In genomic region chr17:39872700-39873099, GRCh38 we compare ENCODE assay signal across 12 cellular contexts. TPM values are rescaled to one million over a fixed set of nuclear protein-coding genes. Genes with fewer than 3 reads are reported as not detected.
DNase-seq lines count a peak whose midpoint lies in the region; ATAC-seq, FAIRE-seq and TF ChIP-seq lines count a peak whose summit lies in the region.
"Had no signal": no experiment of that assay in that cellular context is flagged by ENCODE, and none has a peak within 500 bp of the region (broad histone marks: within the 10 kb centered on the region; RNA-seq: fewer than 3 reads in every experiment).

No MANE protein-coding gene starts in this region.

- H3K9me3 Mint-ChIP-seq in activated naive CD4-positive, alpha-beta T cell treated with anti-CD3 and anti-CD28 coated beads for 36 hours: peaks cover 2% of the 10 kb centered on the region
- H3K9me3 Mint-ChIP-seq: immature natural killer cell had no signal

- H3K4me3 ChIP-seq in AG04450 (ENCODE audit: low read depth, low read length): no peak overlapping the region

- ATAC-seq in HG03442 (IDR thresholded peaks at IDR 0.05; ENCODE audit: unreplicated experiment): no peak
- ATAC-seq in HG03097 (IDR thresholded peaks at IDR 0.05; ENCODE audit: low FRiP score, unreplicated experiment): no peak
- ATAC-seq: activated CD8-positive, alpha-beta T cell treated with anti-CD3 and anti-CD28 coated beads, Interleukin-2, amount 10 ng/mL, durations not matched to agents 7 days and 5 days; sciatic nerve had no signal

- peaks cover 9% of the 10 kb centered on the region for H3K9me3 ChIP-seq in AG04450 (ENCODE audit: control insufficient read depth, insufficient read depth, low read length)

- TF ChIP-seq POLR2A in GM12892 (IDR thresholded peaks at IDR 0.05; ENCODE audit: low read depth, low read length): no peak

- CTCF ChIA-PET in AG04450 (lab: Charles Lee): interaction anchor here (0.5 to 4.9 kb wide), 11 partner anchors 10 to 155 kb away, joined by 3 to 64 read pairs (median 4); partner anchors contain the start of gene PSMD3
- CTCF ChIA-PET in activated naive CD4-positive, alpha-beta T cell treated with anti-CD3 and anti-CD28 coated beads for 36 hours (lab: Charles Lee): interaction anchor here (0.7 to 3.4 kb wide), 14 partner anchors 11 to 250 kb away, joined by 3 to 18 read pairs (median 4); partner anchors contain the start of gene PSMD3

- H3K27ac ChIP-seq in AG04450 (ENCODE audit: low read depth, low read length): no peak overlapping the region
- H3K27ac ChIP-seq: HL-60 had no signal

- intact Hi-C loops in activated naive CD4-positive, alpha-beta T cell treated with anti-CD3 and anti-CD28 coated beads for 36 hours (cut with micrococcal nuclease): loop anchor here (1.0 kb wide), 3 partner anchors 87 to 155 kb away; partner anchors contain the start of gene PSMD3

- H3K27me3 Mint-ChIP-seq in activated naive CD4-positive, alpha-beta T cell treated with anti-CD3 and anti-CD28 coated beads for 36 hours (ENCODE audit: low read depth): no peaks in the 10 kb centered on the region

- H3K36me3 Mint-ChIP-seq in activated naive CD4-positive, alpha-beta T cell treated with anti-CD3 and anti-CD28 coated beads for 36 hours (ENCODE audit: low read depth): no peaks in the 10 kb centered on the region
- H3K36me3 Mint-ChIP-seq: immature natural killer cell had no signal

- no peak overlapping the region for H3K27ac Mint-ChIP-seq in activated naive CD4-positive, alpha-beta T cell treated with anti-CD3 and anti-CD28 coated beads for 36 hours
- H3K27ac Mint-ChIP-seq: activated CD8-positive, alpha-beta T cell treated with anti-CD3 and anti-CD28 coated beads, Interleukin-2, amount 10 ng/mL, durations not matched to agents 7 days and 5 days; immature natural killer cell had no signal

- H3K27me3 ChIP-seq in AG04450 (ENCODE audit: control insufficient read depth, insufficient read depth, low read length): peaks cover 21% of the 10 kb centered on the region

- DNase-seq in AG04450 (ENCODE audit: low read depth, low spot score): peak; percentile 11
- DNase-seq in GM12892 (ENCODE audit: insufficient read length): no peak
- DNase-seq in RKO (ENCODE audit: low spot score): peak; percentile 72
- DNase-seq in foreskin melanocyte: peak; percentile 11
- DNase-seq in activated naive CD4-positive, alpha-beta T cell treated with anti-CD3 and anti-CD28 coated beads for 36 hours: no peak
- no peak for DNase-seq in midbrain (lab: John Stamatoyannopoulos, UW)
- DNase-seq: activated CD8-positive, alpha-beta T cell treated with anti-CD3 and anti-CD28 coated beads, Interleukin-2, amount 10 ng/mL, durations not matched to agents 7 days and 5 days; immature natural killer cell had no signal

- POLR2A ChIA-PET in AG04450 (lab: Yijun Ruan, JAX): interaction anchor here (1.6 kb wide), 1 partner anchor 108 kb away, joined by 16 read pairs; the partner anchor contains the start of gene PSMD3

- peaks cover 9% of the 10 kb centered on the region for H3K4me1 Mint-ChIP-seq in activated naive CD4-positive, alpha-beta T cell treated with anti-CD3 and anti-CD28 coated beads for 36 hours (ENCODE audit: low read depth)

- TF ChIP-seq CTCF in AG04450 (IDR thresholded peaks at IDR 0.05; ENCODE audit: low read depth, low read length): peak; percentile 57

- H3K4me3 Mint-ChIP-seq in activated naive CD4-positive, alpha-beta T cell treated with anti-CD3 and anti-CD28 coated beads for 36 hours: no peak overlapping the region
- H3K4me3 Mint-ChIP-seq: activated CD8-positive, alpha-beta T cell treated with anti-CD3 and anti-CD28 coated beads, Interleukin-2, amount 10 ng/mL, durations not matched to agents 7 days and 5 days; immature natural killer cell had no signal

- peak; percentile 9 for FAIRE-seq in GM12892 (lab: Jason Lieb, UNC)

RNA-seq across cellular contexts. Expression of gene ZPBP2, which starts 4.7 kb away (rescaled TPM):
- polyA plus RNA-seq in AG04450 (2011; rRNA removed): not detected in 2 replicates
- not detected in 2 replicates for polyA minus RNA-seq in AG04450 (2011; rRNA and poly(A)+ RNA removed)
- 3.1 TPM for polyA plus RNA-seq in GM12892 (2012; ENCODE audit: missing spikeins)
- total RNA-seq in activated naive CD4-positive, alpha-beta T cell treated with anti-CD3 and anti-CD28 coated beads for 36 hours: not detected
- total RNA-seq: activated CD8-positive, alpha-beta T cell treated with anti-CD3 and anti-CD28 coated beads, Interleukin-2, amount 10 ng/mL, durations not matched to agents 7 days and 5 days; sciatic nerve had no signal
- polyA plus RNA-seq: immature natural killer cell had no signal

RNA-seq across cellular contexts. Expression of gene IKZF3, which starts 8.6 kb away (rescaled TPM):
- polyA plus RNA-seq in AG04450 (2011; rRNA removed): not detected in 2 replicates
- polyA minus RNA-seq in AG04450 (2011; rRNA and poly(A)+ RNA removed): not detected in 2 replicates
- polyA plus RNA-seq in GM12892 (2012; ENCODE audit: missing spikeins): 33.9 TPM
- 10 to 100 TPM; 34.2 to 36.1 TPM for total RNA-seq in activated naive CD4-positive, alpha-beta T cell treated with anti-CD3 and anti-CD28 coated beads for 36 hours

RNA-seq across cellular contexts. Expression of gene GSDMB, which starts 45.7 kb away (rescaled TPM):
- 5.0 and 5.3 TPM in 2 replicates for polyA plus RNA-seq in AG04450 (2011; rRNA removed)
- 4.3 and 4.8 TPM in 2 replicates for polyA minus RNA-seq in AG04450 (2011; rRNA and poly(A)+ RNA removed)
- 8.6 TPM for polyA plus RNA-seq in GM12892 (2012; ENCODE audit: missing spikeins)
- 10 to 100 TPM; 22.2 to 25.5 TPM for total RNA-seq in activated naive CD4-positive, alpha-beta T cell treated with anti-CD3 and anti-CD28 coated beads for 36 hours

RNA-seq across cellular contexts. Expression of gene ORMDL3, which starts 54.7 kb away (rescaled TPM):
- 45.6 and 76.0 TPM in 2 replicates for polyA plus RNA-seq in AG04450 (2011; rRNA removed)
- 70.8 and 138 TPM in 2 replicates for polyA minus RNA-seq in AG04450 (2011; rRNA and poly(A)+ RNA removed)
- polyA plus RNA-seq in GM12892 (2012; ENCODE audit: missing spikeins): 41.1 TPM
- 10 to 100 TPM; 51.8 to 52.1 TPM for total RNA-seq in activated naive CD4-positive, alpha-beta T cell treated with anti-CD3 and anti-CD28 coated beads for 36 hours

RNA-seq across cellular contexts. Expression of gene LRRC3C, which starts 54.8 kb away (rescaled TPM):
- not detected in 2 replicates for polyA plus RNA-seq in AG04450 (2011; rRNA removed)
- not detected in 2 replicates for polyA minus RNA-seq in AG04450 (2011; rRNA and poly(A)+ RNA removed)
- not detected for polyA plus RNA-seq in GM12892 (2012; ENCODE audit: missing spikeins)
- not detected for total RNA-seq in activated naive CD4-positive, alpha-beta T cell treated with anti-CD3 and anti-CD28 coated beads for 36 hours
- total RNA-seq: activated CD8-positive, alpha-beta T cell treated with anti-CD3 and anti-CD28 coated beads, Interleukin-2, amount 10 ng/mL, durations not matched to agents 7 days and 5 days; sciatic nerve had no signal
- polyA plus RNA-seq: immature natural killer cell had no signal

Comparison
In these comparisons a context has a peak if more than half of its experiments do, and no peak if none do; other contexts are left out.
1. DNase-seq: peak in AG04450 (single experiment), RKO (single experiment) and foreskin melanocyte (single experiment); none in GM12892 (single experiment), activated naive CD4-positive, alpha-beta T cell treated with anti-CD3 and anti-CD28 coated beads for 36 hours (single experiment) and midbrain (single experiment).